ENCODE assay signal across 17 cellular contexts in the genomic region with DNA sequence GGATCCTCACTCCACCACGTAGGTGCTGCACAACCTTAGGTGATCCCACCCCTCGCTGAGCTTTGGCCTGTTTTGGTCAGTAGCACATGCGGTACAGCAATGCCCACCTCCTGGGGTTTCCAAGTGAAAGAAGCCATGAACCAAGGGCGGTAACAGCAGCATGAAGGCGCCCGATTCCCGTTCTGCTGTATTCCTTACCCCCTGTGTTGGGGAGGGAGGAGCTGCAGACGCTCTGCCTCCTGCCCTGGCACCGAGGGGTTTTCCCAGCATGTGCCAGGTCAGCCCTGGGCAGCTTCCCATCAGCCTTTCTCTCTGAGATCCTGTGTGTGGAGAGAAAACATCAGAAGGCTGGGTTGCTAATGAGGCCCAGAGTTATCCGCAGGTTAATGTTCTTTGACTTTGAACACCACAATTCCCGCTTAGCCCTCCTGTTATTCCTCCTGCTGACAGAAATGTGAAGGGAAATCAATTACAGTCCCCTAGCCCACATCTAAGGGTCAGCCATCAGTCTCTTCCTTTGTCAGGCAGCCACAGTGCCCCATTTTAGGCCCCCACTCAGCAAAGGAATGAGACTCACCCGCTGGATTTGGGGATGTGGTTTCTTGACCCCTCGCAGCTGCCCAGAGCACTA.
DNase-seq lines count a peak whose midpoint lies in the region; ATAC-seq and TF ChIP-seq lines count a peak whose summit lies in the region.
"Had no signal": no experiment of that assay in that cellular context is flagged by ENCODE, and none has a peak within 500 bp of the region (broad histone marks: within the 10 kb centered on the region; RNA-seq: fewer than 3 reads in every experiment).

No MANE protein-coding gene starts in this region.

- DNase-seq in COLO829 (ENCODE audit: low spot score) = peak; percentile 23
- DNase-seq in amygdala (lab: John Stamatoyannopoulos, UW) = peak in 29 of 56 donors; percentile 19 to 83 (median 49)
- DNase-seq in inferior parietal cortex (ENCODE audit: extremely low spot score) = peak; percentile 55
- DNase-seq in progenitor cell of endocrine pancreas (ENCODE audit: low spot score, unreplicated experiment) = no peak
- no peak for DNase-seq in NCI-H2196 treated with DMSO at 0.1 percent for 48 hours (lab: John Stamatoyannopoulos, UW; ENCODE audit: unreplicated experiment)
- DNase-seq in foreskin keratinocyte = no peak
- DNase-seq in activated T-cell treated with anti-CD3 and anti-CD28 coated beads, Interleukin-2, amount 50 U/mL, for 4 hours = no peak
- DNase-seq: activated CD4-positive, alpha-beta T cell treated with anti-CD3 and anti-CD28 coated beads for 48 hours; GDM1; NCI-H345; ovary; SIG-M5; stimulated activated naive CD4-positive, alpha-beta T cell treated with Interleukin-2 at 50 U/mL for 16 hours; T-helper 9 cell had no signal

- H3K27ac ChIP-seq in foreskin keratinocyte = no peak overlapping the region
- H3K27ac ChIP-seq: ovary, vagina had no signal

- H3K27me3 ChIP-seq in foreskin keratinocyte = no peaks in the 10 kb centered on the region
- H3K27me3 ChIP-seq: ovary, vagina had no signal

- no peak for ATAC-seq in GM18867 (IDR thresholded peaks at IDR 0.05; ENCODE audit: unreplicated experiment)
- no peak for ATAC-seq in foreskin keratinocyte
- no peak for ATAC-seq in activated T-cell treated with anti-CD3 and anti-CD28 coated beads, Interleukin-2, amount 50 U/mL, for 4 hours

- no peak for TF ChIP-seq CTCF in progenitor cell of endocrine pancreas (IDR thresholded peaks at IDR 0.05; ENCODE audit: unreplicated experiment)
- TF ChIP-seq CTCF in foreskin keratinocyte (conservative IDR thresholded peaks at IDR 0.05) = no peak

- peaks cover 20% of the 10 kb centered on the region for H3K4me1 Mint-ChIP-seq in progenitor cell of endocrine pancreas (ENCODE audit: low read depth)
- peaks cover 1% of the 10 kb centered on the region for H3K4me1 Mint-ChIP-seq in activated T-cell treated with anti-CD3 and anti-CD28 coated beads, Interleukin-2, amount 50 U/mL, for 4 hours (ENCODE audit: low read depth)

- H3K4me1 ChIP-seq in foreskin keratinocyte = no peaks in the 10 kb centered on the region

- H3K4me3 Mint-ChIP-seq in progenitor cell of endocrine pancreas (ENCODE audit: low read depth) = peak overlapping the region; percentile 19
- no peak overlapping the region for H3K4me3 Mint-ChIP-seq in activated T-cell treated with anti-CD3 and anti-CD28 coated beads, Interleukin-2, amount 50 U/mL, for 4 hours
- H3K4me3 Mint-ChIP-seq: activated naive CD8-positive, alpha-beta T cell had no signal

- no peaks in the 10 kb centered on the region for H3K27me3 Mint-ChIP-seq in progenitor cell of endocrine pancreas
- no peaks in the 10 kb centered on the region for H3K27me3 Mint-ChIP-seq in activated T-cell treated with anti-CD3 and anti-CD28 coated beads, Interleukin-2, amount 50 U/mL, for 4 hours (ENCODE audit: low read depth)
- H3K27me3 Mint-ChIP-seq: activated naive CD8-positive, alpha-beta T cell had no signal

- peak overlapping the region; percentile 96 for H3K27ac Mint-ChIP-seq in progenitor cell of endocrine pancreas
- H3K27ac Mint-ChIP-seq: activated naive CD8-positive, alpha-beta T cell had no signal

- H3K36me3 Mint-ChIP-seq in progenitor cell of endocrine pancreas (ENCODE audit: insufficient read depth) = peaks cover 14% of the 10 kb centered on the region
- peaks cover 22% of the 10 kb centered on the region for H3K36me3 Mint-ChIP-seq in activated T-cell treated with anti-CD3 and anti-CD28 coated beads, Interleukin-2, amount 50 U/mL, for 4 hours (ENCODE audit: insufficient read depth)

- no peaks in the 10 kb centered on the region for H3K9me3 Mint-ChIP-seq in progenitor cell of endocrine pancreas (ENCODE audit: low read depth)
- H3K9me3 Mint-ChIP-seq in activated T-cell treated with anti-CD3 and anti-CD28 coated beads, Interleukin-2, amount 50 U/mL, for 4 hours = no peaks in the 10 kb centered on the region

Comparison
In these comparisons a context has a peak if more than half of its experiments do, and no peak if none do; other contexts are left out.
1. DNase-seq: peak in COLO829 (single experiment), amygdala (29 of 56) and inferior parietal cortex (single experiment); none in progenitor cell of endocrine pancreas (single experiment), NCI-H2196 treated with DMSO at 0.1 percent for 48 hours (single experiment), foreskin keratinocyte (0 of 2) and activated T-cell treated with anti-CD3 and anti-CD28 coated beads, Interleukin-2, amount 50 U/mL, for 4 hours (single experiment).